In genomic region chr2:96253006-96253405, GRCh38 we compare ENCODE assay signal across 1 cellular context.
TF ChIP-seq lines count a peak whose summit lies in the region.

No MANE protein-coding gene starts in this region.

TF ChIP-seq in HepG2, 621 proteins besides CTCF, POLR2A, EP300 and RAD21 (continued from another document and continues in another):
- TF ChIP-seq, protein P1, sequence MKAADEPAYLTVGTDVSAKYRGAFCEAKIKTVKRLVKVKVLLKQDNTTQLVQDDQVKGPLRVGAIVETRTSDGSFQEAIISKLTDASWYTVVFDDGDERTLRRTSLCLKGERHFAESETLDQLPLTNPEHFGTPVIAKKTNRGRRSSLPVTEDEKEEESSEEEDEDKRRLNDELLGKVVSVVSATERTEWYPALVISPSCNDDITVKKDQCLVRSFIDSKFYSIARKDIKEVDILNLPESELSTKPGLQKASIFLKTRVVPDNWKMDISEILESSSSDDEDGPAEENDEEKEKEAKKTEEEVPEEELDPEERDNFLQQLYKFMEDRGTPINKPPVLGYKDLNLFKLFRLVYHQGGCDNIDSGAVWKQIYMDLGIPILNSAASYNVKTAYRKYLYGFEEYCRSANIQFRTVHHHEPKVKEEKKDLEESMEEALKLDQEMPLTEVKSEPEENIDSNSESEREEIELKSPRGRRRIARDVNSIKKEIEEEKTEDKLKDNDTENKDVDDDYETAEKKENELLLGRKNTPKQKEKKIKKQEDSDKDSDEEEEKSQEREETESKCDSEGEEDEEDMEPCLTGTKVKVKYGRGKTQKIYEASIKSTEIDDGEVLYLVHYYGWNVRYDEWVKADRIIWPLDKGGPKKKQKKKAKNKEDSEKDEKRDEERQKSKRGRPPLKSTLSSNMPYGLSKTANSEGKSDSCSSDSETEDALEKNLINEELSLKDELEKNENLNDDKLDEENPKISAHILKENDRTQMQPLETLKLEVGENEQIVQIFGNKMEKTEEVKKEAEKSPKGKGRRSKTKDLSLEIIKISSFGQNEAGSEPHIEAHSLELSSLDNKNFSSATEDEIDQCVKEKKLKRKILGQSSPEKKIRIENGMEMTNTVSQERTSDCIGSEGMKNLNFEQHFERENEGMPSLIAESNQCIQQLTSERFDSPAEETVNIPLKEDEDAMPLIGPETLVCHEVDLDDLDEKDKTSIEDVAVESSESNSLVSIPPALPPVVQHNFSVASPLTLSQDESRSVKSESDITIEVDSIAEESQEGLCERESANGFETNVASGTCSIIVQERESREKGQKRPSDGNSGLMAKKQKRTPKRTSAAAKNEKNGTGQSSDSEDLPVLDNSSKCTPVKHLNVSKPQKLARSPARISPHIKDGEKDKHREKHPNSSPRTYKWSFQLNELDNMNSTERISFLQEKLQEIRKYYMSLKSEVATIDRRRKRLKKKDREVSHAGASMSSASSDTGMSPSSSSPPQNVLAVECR (CRISPR knock-in tag; IDR thresholded peaks at IDR 0.05; ENCODE audit: borderline replicate concordance): peak; percentile 74; the same call in 1 of the 2 replicates
- TF ChIP-seq ZNF556 (CRISPR knock-in tag; IDR thresholded peaks at IDR 0.05; ENCODE audit: borderline replicate concordance) (no peak), LCORL (IDR thresholded peaks at IDR 0.05) (no peak), LCORL (CRISPR knock-in tag; IDR thresholded peaks at IDR 0.05) (peak; percentile 39; the same call in 1 of the 2 replicates), JUN (CRISPR knock-in tag; IDR thresholded peaks at IDR 0.05) (no peak), KDM6A (CRISPR knock-in tag; IDR thresholded peaks at IDR 0.05; ENCODE audit: low read depth) (no peak), PAF1 (CRISPR knock-in tag; IDR thresholded peaks at IDR 0.05) (no peak), CEBPB (IDR thresholded peaks at IDR 0.05; ENCODE audit: borderline replicate concordance, low read depth, low read length) (peak; percentile 11; the same call in 1 of the 2 replicates), CREB1 (IDR thresholded peaks at IDR 0.05) (no peak), CREB1 (CRISPR knock-in tag; IDR thresholded peaks at IDR 0.05) (no peak), ZBTB8A (CRISPR knock-in tag; IDR thresholded peaks at IDR 0.05; ENCODE audit: borderline replicate concordance, low read depth) (no peak), TGIF2 (CRISPR knock-in tag; IDR thresholded peaks at IDR 0.05) (0 out of 2 replicates have a peak, but pooled peaks have one; percentile 55), FOXP1 (IDR thresholded peaks at IDR 0.05) (no peak), FOXP1 (CRISPR knock-in tag; IDR thresholded peaks at IDR 0.05) (no peak), ZNF850 (CRISPR knock-in tag; conservative IDR thresholded peaks at IDR 0.05) (no peak), ZNF879 (CRISPR knock-in tag; IDR thresholded peaks at IDR 0.05) (no peak), KDM1A (CRISPR knock-in tag; IDR thresholded peaks at IDR 0.05) (no peak), ZSCAN30 (CRISPR knock-in tag; IDR thresholded peaks at IDR 0.05) (no peak), ZNF589 (CRISPR knock-in tag; conservative IDR thresholded peaks at IDR 0.05) (no peak), GATAD2A (CRISPR knock-in tag; IDR thresholded peaks at IDR 0.05) (peak; percentile 38; the same call in 1 of the 2 replicates), MXI1 (IDR thresholded peaks at IDR 0.05; ENCODE audit: borderline replicate concordance, low read depth, low read length) (peak; percentile 64; the same call in 1 of the 3 replicates), NAIF1 (CRISPR knock-in tag; IDR thresholded peaks at IDR 0.05; ENCODE audit: borderline replicate concordance) (no peak), ZNF552 (CRISPR knock-in tag; IDR thresholded peaks at IDR 0.05; ENCODE audit: borderline replicate concordance) (no peak), ZBTB42 (CRISPR knock-in tag; IDR thresholded peaks at IDR 0.05) (no peak), ZNF569 (CRISPR knock-in tag; IDR thresholded peaks at IDR 0.05; ENCODE audit: borderline replicate concordance) (no peak), ARNTL (CRISPR knock-in tag; IDR thresholded peaks at IDR 0.05) (peak; percentile 47; the same call in 1 of the 2 replicates), TMF1 (CRISPR knock-in tag; IDR thresholded peaks at IDR 0.05; ENCODE audit: low read depth) (no peak), MTF2 (CRISPR knock-in tag; IDR thresholded peaks at IDR 0.05; ENCODE audit: borderline replicate concordance) (no peak), HOXD1 (CRISPR knock-in tag; IDR thresholded peaks at IDR 0.05) (no peak), TBX2 (CRISPR knock-in tag; IDR thresholded peaks at IDR 0.05; ENCODE audit: borderline replicate concordance) (no peak), ATM (IDR thresholded peaks at IDR 0.05; ENCODE audit: borderline replicate concordance) (no peak), TRIM22 (IDR thresholded peaks at IDR 0.05) (no peak), KLF6 (CRISPR knock-in tag; IDR thresholded peaks at IDR 0.05) (no peak), NFIC (IDR thresholded peaks at IDR 0.05; ENCODE audit: low read length) (no peak), ZNF746 (CRISPR knock-in tag; IDR thresholded peaks at IDR 0.05) (no peak), ZNF562 (CRISPR knock-in tag; IDR thresholded peaks at IDR 0.05; ENCODE audit: borderline replicate concordance) (no peak), SOX5 (CRISPR knock-in tag; IDR thresholded peaks at IDR 0.05; ENCODE audit: borderline replicate concordance) (0 out of 2 replicates have a peak, but pooled peaks have one; percentile 22), ZFYVE20 (CRISPR knock-in tag; IDR thresholded peaks at IDR 0.05; ENCODE audit: borderline replicate concordance, low read depth) (no peak), PHF20 (CRISPR knock-in tag; IDR thresholded peaks at IDR 0.05) (no peak), ZBTB7A (CRISPR knock-in tag; IDR thresholded peaks at IDR 0.05) (no peak), ZNF256 (CRISPR knock-in tag; conservative IDR thresholded peaks at IDR 0.05) (no peak), HNRNPK (IDR thresholded peaks at IDR 0.05; ENCODE audit: low read depth, low read length, poor library complexity, severe bottlenecking) (no peak)
- TF ChIP-seq, protein P2, sequence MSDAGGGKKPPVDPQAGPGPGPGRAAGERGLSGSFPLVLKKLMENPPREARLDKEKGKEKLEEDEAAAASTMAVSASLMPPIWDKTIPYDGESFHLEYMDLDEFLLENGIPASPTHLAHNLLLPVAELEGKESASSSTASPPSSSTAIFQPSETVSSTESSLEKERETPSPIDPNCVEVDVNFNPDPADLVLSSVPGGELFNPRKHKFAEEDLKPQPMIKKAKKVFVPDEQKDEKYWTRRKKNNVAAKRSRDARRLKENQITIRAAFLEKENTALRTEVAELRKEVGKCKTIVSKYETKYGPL (CRISPR knock-in tag; IDR thresholded peaks at IDR 0.05): no peak
- TF ChIP-seq, protein P3, sequence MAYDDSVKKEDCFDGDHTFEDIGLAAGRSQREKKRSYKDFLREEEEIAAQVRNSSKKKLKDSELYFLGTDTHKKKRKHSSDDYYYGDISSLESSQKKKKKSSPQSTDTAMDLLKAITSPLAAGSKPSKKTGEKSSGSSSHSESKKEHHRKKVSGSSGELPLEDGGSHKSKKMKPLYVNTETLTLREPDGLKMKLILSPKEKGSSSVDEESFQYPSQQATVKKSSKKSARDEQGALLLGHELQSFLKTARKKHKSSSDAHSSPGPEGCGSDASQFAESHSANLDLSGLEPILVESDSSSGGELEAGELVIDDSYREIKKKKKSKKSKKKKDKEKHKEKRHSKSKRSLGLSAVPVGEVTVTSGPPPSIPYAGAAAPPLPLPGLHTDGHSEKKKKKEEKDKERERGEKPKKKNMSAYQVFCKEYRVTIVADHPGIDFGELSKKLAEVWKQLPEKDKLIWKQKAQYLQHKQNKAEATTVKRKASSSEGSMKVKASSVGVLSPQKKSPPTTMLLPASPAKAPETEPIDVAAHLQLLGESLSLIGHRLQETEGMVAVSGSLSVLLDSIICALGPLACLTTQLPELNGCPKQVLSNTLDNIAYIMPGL (CRISPR knock-in tag; IDR thresholded peaks at IDR 0.05; ENCODE audit: borderline replicate concordance in 1 of 2, low read depth in 1 of 2): peak in 1 of 2 experiments; percentile 34; a peak in 1 of 4 replicates
- TF ChIP-seq, protein P4, sequence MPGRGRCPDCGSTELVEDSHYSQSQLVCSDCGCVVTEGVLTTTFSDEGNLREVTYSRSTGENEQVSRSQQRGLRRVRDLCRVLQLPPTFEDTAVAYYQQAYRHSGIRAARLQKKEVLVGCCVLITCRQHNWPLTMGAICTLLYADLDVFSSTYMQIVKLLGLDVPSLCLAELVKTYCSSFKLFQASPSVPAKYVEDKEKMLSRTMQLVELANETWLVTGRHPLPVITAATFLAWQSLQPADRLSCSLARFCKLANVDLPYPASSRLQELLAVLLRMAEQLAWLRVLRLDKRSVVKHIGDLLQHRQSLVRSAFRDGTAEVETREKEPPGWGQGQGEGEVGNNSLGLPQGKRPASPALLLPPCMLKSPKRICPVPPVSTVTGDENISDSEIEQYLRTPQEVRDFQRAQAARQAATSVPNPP (CRISPR knock-in tag; IDR thresholded peaks at IDR 0.05): no peak
- TF ChIP-seq, protein P5, sequence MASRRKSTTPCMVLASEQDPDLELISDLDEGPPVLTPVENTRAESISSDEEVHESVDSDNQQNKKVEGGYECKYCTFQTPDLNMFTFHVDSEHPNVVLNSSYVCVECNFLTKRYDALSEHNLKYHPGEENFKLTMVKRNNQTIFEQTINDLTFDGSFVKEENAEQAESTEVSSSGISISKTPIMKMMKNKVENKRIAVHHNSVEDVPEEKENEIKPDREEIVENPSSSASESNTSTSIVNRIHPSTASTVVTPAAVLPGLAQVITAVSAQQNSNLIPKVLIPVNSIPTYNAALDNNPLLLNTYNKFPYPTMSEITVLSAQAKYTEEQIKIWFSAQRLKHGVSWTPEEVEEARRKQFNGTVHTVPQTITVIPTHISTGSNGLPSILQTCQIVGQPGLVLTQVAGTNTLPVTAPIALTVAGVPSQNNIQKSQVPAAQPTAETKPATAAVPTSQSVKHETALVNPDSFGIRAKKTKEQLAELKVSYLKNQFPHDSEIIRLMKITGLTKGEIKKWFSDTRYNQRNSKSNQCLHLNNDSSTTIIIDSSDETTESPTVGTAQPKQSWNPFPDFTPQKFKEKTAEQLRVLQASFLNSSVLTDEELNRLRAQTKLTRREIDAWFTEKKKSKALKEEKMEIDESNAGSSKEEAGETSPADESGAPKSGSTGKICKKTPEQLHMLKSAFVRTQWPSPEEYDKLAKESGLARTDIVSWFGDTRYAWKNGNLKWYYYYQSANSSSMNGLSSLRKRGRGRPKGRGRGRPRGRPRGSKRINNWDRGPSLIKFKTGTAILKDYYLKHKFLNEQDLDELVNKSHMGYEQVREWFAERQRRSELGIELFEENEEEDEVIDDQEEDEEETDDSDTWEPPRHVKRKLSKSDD (CRISPR knock-in tag; IDR thresholded peaks at IDR 0.05; ENCODE audit: low read depth): no peak
- TF ChIP-seq, protein P6, sequence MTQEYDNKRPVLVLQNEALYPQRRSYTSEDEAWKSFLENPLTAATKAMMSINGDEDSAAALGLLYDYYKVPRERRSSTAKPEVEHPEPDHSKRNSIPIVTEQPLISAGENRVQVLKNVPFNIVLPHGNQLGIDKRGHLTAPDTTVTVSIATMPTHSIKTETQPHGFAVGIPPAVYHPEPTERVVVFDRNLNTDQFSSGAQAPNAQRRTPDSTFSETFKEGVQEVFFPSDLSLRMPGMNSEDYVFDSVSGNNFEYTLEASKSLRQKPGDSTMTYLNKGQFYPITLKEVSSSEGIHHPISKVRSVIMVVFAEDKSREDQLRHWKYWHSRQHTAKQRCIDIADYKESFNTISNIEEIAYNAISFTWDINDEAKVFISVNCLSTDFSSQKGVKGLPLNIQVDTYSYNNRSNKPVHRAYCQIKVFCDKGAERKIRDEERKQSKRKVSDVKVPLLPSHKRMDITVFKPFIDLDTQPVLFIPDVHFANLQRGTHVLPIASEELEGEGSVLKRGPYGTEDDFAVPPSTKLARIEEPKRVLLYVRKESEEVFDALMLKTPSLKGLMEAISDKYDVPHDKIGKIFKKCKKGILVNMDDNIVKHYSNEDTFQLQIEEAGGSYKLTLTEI (CRISPR knock-in tag; conservative IDR thresholded peaks at IDR 0.05): no peak
- TF ChIP-seq, protein P7, sequence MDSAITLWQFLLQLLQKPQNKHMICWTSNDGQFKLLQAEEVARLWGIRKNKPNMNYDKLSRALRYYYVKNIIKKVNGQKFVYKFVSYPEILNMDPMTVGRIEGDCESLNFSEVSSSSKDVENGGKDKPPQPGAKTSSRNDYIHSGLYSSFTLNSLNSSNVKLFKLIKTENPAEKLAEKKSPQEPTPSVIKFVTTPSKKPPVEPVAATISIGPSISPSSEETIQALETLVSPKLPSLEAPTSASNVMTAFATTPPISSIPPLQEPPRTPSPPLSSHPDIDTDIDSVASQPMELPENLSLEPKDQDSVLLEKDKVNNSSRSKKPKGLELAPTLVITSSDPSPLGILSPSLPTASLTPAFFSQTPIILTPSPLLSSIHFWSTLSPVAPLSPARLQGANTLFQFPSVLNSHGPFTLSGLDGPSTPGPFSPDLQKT (CRISPR knock-in tag; IDR thresholded peaks at IDR 0.05; ENCODE audit: borderline replicate concordance): no peak
- TF ChIP-seq, protein P8, sequence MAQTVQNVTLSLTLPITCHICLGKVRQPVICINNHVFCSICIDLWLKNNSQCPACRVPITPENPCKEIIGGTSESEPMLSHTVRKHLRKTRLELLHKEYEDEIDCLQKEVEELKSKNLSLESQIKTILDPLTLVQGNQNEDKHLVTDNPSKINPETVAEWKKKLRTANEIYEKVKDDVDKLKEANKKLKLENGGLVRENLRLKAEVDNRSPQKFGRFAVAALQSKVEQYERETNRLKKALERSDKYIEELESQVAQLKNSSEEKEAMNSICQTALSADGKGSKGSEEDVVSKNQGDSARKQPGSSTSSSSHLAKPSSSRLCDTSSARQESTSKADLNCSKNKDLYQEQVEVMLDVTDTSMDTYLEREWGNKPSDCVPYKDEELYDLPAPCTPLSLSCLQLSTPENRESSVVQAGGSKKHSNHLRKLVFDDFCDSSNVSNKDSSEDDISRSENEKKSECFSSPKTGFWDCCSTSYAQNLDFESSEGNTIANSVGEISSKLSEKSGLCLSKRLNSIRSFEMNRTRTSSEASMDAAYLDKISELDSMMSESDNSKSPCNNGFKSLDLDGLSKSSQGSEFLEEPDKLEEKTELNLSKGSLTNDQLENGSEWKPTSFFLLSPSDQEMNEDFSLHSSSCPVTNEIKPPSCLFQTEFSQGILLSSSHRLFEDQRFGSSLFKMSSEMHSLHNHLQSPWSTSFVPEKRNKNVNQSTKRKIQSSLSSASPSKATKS (CRISPR knock-in tag; IDR thresholded peaks at IDR 0.05): no peak
- TF ChIP-seq, protein P9, sequence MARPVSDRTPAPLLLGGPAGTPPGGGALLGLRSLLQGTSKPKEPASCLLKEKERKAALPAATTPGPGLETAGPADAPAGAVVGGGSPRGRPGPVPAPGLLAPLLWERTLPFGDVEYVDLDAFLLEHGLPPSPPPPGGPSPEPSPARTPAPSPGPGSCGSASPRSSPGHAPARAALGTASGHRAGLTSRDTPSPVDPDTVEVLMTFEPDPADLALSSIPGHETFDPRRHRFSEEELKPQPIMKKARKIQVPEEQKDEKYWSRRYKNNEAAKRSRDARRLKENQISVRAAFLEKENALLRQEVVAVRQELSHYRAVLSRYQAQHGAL (CRISPR knock-in tag; IDR thresholded peaks at IDR 0.05; ENCODE audit: not compliant biosample characterization): no peak
